8 cellular contexts compared by ENCODE assay signal in the genomic region with DNA sequence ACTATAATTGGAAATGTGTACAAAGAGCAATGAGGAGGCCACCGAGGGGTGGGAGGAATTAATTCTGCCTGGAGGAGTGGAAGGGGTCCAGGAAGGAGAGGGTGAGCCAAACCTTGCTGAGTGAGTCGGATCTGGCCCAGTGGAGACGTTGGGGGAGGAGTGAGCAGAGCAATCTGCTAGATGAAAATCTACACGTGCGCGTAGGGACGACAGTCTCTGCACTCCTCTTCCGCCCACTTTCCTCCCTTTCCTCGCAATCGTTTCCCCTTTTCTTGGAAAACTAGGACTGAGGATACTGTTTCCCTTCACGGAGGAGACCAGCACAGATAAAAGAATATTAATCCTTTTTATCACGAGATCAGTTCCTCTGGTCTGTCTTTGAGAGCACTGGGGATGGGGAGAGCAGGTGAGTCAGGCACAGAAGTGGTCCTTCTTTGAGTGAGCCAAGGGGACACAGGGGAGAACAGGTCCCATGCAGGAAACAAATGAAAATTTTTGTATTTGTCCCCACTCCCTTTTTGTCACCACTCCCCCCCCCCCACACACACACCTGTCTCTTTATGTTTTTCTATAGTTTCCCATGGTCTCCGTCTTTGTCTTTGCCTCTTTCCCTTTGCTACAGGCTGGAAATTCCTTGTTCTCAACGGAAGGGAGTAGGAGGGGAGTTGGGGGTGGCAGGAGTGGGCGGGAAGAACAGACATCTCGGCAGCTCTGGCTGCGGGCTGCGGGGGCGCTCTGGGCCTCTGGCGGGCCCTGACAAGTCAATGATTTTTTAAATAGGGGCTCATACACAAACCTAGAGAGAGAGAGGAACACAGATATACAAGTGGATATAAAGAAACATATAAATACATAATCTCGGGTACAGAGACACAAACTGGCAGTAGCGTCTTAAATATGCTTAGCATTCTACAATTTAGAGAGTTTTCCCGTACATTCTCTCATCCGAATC. TPM values are rescaled to one million over a fixed set of nuclear protein-coding genes. Genes with fewer than 3 reads are reported as not detected.
DNase-seq lines count a peak whose midpoint lies in the region; ATAC-seq and TF ChIP-seq lines count a peak whose summit lies in the region.

No MANE protein-coding gene starts in this region.

- ATAC-seq in CD4-positive, alpha-beta T cell (ENCODE audit: poor library complexity), result no peak
- no peak for ATAC-seq in HG03354 (IDR thresholded peaks at IDR 0.05; ENCODE audit: poor library complexity, severe bottlenecking, unreplicated experiment)

- H3K4me3 Mint-ChIP-seq in CD4-positive, alpha-beta T cell, result peak overlapping the region; percentile 98

- H3K9ac ChIP-seq in iPS-18a (ENCODE audit: low read length), result peak overlapping the region; percentile 92
- H3K9ac ChIP-seq in skeletal muscle satellite cell (ENCODE audit: low read depth, low read length), result peak overlapping the region; percentile 96

- H3K4me2 ChIP-seq in skeletal muscle satellite cell (ENCODE audit: low read length), result peak overlapping the region; percentile 94

- peaks cover 2% of the 10 kb centered on the region for H3K36me3 ChIP-seq in iPS-18a (ENCODE audit: control insufficient read depth, low read depth, low read length)
- peaks cover 13% of the 10 kb centered on the region for H3K36me3 ChIP-seq in skeletal muscle satellite cell (ENCODE audit: insufficient read depth, low read length)

- H3K4me3 ChIP-seq in iPS-18a (ENCODE audit: low read length) (peak overlapping the region; percentile 94), skeletal muscle satellite cell (ENCODE audit: low read length) (peak overlapping the region; percentile 86)

- H3K9me3 ChIP-seq in CD4-positive, alpha-beta T cell (ENCODE audit: control insufficient read depth, low read length), result no peaks in the 10 kb centered on the region
- H3K9me3 ChIP-seq in iPS-18a (ENCODE audit: control insufficient read depth, low read depth, low read length), result no peaks in the 10 kb centered on the region
- no peaks in the 10 kb centered on the region for H3K9me3 ChIP-seq in skeletal muscle satellite cell (replicated peaks; ENCODE audit: low read length)

- DNase-seq in CD4-positive, alpha-beta T cell, result peak in 5 of 10 experiments; percentile 32 to 55 (median 36)
- peak; percentile 48 for DNase-seq in HEK293T (ENCODE audit: extremely low spot score)
- peak; percentile 71 for DNase-seq in SK-N-DZ (ENCODE audit: low spot score)
- DNase-seq in astrocyte of the hippocampus (ENCODE audit: low read depth, low spot score), result peak; percentile 88
- DNase-seq in HPDE6-E6E7 (ENCODE audit: extremely low spot score), result no peak

- peaks cover 49% of the 10 kb centered on the region for H3K4me1 Mint-ChIP-seq in CD4-positive, alpha-beta T cell (ENCODE audit: low read depth)

- H3K36me3 Mint-ChIP-seq in CD4-positive, alpha-beta T cell (ENCODE audit: low read depth), result peaks cover 33% of the 10 kb centered on the region

- peak overlapping the region; percentile 98 for H3K27ac Mint-ChIP-seq in CD4-positive, alpha-beta T cell

- intact Hi-C loops in CD4-positive, alpha-beta T cell (cut with DNase I, micrococcal nuclease), result loop anchor here (2.0 to 10.0 kb wide), 2 partner anchors 17 to 451 kb away; a partner anchor contains a TSS

- POLR2A ChIA-PET in CD4-positive, alpha-beta T cell (lab: Charles Lee), result interaction anchor here (0.6 to 14.4 kb wide), 7 partner anchors 8 to 458 kb away, joined by 3 to 344 read pairs (median 3); a partner anchor contains a TSS
- POLR2A ChIA-PET in HEK293T (lab: Yijun Ruan, JAX), result interaction anchor here (2.1 to 4.9 kb wide), 3 partner anchors 8 to 26 kb away, joined by 6 to 41 read pairs (median 27); a partner anchor contains a TSS

- no peaks in the 10 kb centered on the region for H3K9me3 Mint-ChIP-seq in CD4-positive, alpha-beta T cell

- peak; percentile 24 for TF ChIP-seq CTCF in CD4-positive, alpha-beta T cell (IDR thresholded peaks at IDR 0.05)

- CTCF ChIA-PET in CD4-positive, alpha-beta T cell (lab: Charles Lee), result interaction anchor here (1.0 to 2.0 kb wide), 2 partner anchors 17 to 26 kb away, joined by 5 to 12 read pairs; no protein-coding TSS in a partner anchor
- CTCF ChIA-PET in HEK293T (lab: Yijun Ruan, JAX), result interaction anchor here (0.7 to 2.3 kb wide), 3 partner anchors 25 to 948 kb away, joined by 3 to 12 read pairs (median 3); a partner anchor contains a TSS

- H3K4me1 ChIP-seq in iPS-18a (ENCODE audit: control insufficient read depth, low read depth, low read length), result peaks cover 11% of the 10 kb centered on the region
- peaks cover 26% of the 10 kb centered on the region for H3K4me1 ChIP-seq in skeletal muscle satellite cell (ENCODE audit: control insufficient read depth, insufficient read depth, low read length)

- no peaks in the 10 kb centered on the region for H3K27me3 ChIP-seq in CD4-positive, alpha-beta T cell (ENCODE audit: control insufficient read depth, insufficient read depth, low read length)
- H3K27me3 ChIP-seq in iPS-18a (ENCODE audit: control insufficient read depth, insufficient read depth, low read length) (no peaks in the 10 kb centered on the region), skeletal muscle satellite cell (ENCODE audit: control insufficient read depth, insufficient read depth, low read length) (no peaks in the 10 kb centered on the region)

- peak overlapping the region; percentile 99 for H3K27ac ChIP-seq in CD4-positive, alpha-beta T cell (ENCODE audit: low read depth, low read length)
- peak overlapping the region; percentile 93 for H3K27ac ChIP-seq in iPS-18a (ENCODE audit: low read length)

- H3K27me3 Mint-ChIP-seq in CD4-positive, alpha-beta T cell, result no peaks in the 10 kb centered on the region

TF ChIP-seq in HEK293T, 16 proteins besides CTCF, POLR2A, EP300 and RAD21:
- TF ChIP-seq SUZ12 (IDR thresholded peaks at IDR 0.05) (no peak), FOXA1 (IDR thresholded peaks at IDR 0.05) (no peak), FOXK2 (IDR thresholded peaks at IDR 0.05) (no peak), ZNF384 (IDR thresholded peaks at IDR 0.05) (no peak), CTBP1 (IDR thresholded peaks at IDR 0.05; ENCODE audit: borderline replicate concordance) (no peak), NFRKB (IDR thresholded peaks at IDR 0.05) (no peak), ARNT (IDR thresholded peaks at IDR 0.05) (no peak), HDGF (IDR thresholded peaks at IDR 0.05; ENCODE audit: borderline replicate concordance) (no peak), TARDBP (IDR thresholded peaks at IDR 0.05) (no peak), LEF1 (IDR thresholded peaks at IDR 0.05; ENCODE audit: borderline replicate concordance) (no peak), FOXM1 (IDR thresholded peaks at IDR 0.05; ENCODE audit: borderline replicate concordance) (no peak), ELF4 (IDR thresholded peaks at IDR 0.05) (no peak), L3MBTL2 (conservative IDR thresholded peaks at IDR 0.05) (no peak; the same call in 1 of the 2 replicates), SP1 (IDR thresholded peaks at IDR 0.05) (no peak)
- TF ChIP-seq, protein P1, sequence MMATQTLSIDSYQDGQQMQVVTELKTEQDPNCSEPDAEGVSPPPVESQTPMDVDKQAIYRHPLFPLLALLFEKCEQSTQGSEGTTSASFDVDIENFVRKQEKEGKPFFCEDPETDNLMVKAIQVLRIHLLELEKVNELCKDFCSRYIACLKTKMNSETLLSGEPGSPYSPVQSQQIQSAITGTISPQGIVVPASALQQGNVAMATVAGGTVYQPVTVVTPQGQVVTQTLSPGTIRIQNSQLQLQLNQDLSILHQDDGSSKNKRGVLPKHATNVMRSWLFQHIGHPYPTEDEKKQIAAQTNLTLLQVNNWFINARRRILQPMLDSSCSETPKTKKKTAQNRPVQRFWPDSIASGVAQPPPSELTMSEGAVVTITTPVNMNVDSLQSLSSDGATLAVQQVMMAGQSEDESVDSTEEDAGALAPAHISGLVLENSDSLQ (IDR thresholded peaks at IDR 0.05), result no peak

RNA-seq across cellular contexts. Expression of a gene that starts 2.6 kb away (rescaled TPM):
- total RNA-seq in CD4-positive, alpha-beta T cell, result 1 to 10 TPM; 4.8 to 6.1 TPM
- polyA plus RNA-seq in SK-N-DZ (2014; cell fraction: cytosol; rRNA removed), result 24.6 and 39.9 TPM in 2 replicates
- 33.8 and 35.6 TPM in 2 replicates for polyA plus RNA-seq in SK-N-DZ (2014; cell fraction: nucleus; rRNA removed)
- total RNA-seq in skeletal muscle satellite cell (2012; rRNA removed), result 41.9 and 50.2 TPM in 2 replicates

RNA-seq across cellular contexts. Expression of a gene that starts 7.7 kb away (rescaled TPM):
- total RNA-seq in CD4-positive, alpha-beta T cell, result 1 to 10 TPM; 7.2 to 9.9 TPM
- polyA plus RNA-seq in SK-N-DZ (2014; cell fraction: cytosol; rRNA removed), result 48.5 and 61.1 TPM in 2 replicates
- polyA plus RNA-seq in SK-N-DZ (2014; cell fraction: nucleus; rRNA removed), result 58.2 and 72.1 TPM in 2 replicates
- total RNA-seq in skeletal muscle satellite cell (2012; rRNA removed), result 9.4 and 9.8 TPM in 2 replicates

RNA-seq across cellular contexts. Expression of a gene that starts 24.9 kb away (rescaled TPM):
- 100 to 1,000 TPM; 133 to 144 TPM for total RNA-seq in CD4-positive, alpha-beta T cell
- 37.1 and 42.2 TPM in 2 replicates for polyA plus RNA-seq in SK-N-DZ (2014; cell fraction: cytosol; rRNA removed)
- polyA plus RNA-seq in SK-N-DZ (2014; cell fraction: nucleus; rRNA removed), result 129 TPM in 2 replicates
- 91.5 and 92.8 TPM in 2 replicates for total RNA-seq in skeletal muscle satellite cell (2012; rRNA removed)

RNA-seq across cellular contexts. Expression of a gene that starts 36.3 kb away (rescaled TPM):
- total RNA-seq in CD4-positive, alpha-beta T cell, result 1 to 10 TPM; 1.0 to 1.1 TPM
- not detected in 2 replicates for polyA plus RNA-seq in SK-N-DZ (2014; cell fraction: cytosol; rRNA removed)
- polyA plus RNA-seq in SK-N-DZ (2014; cell fraction: nucleus; rRNA removed), result 0.22 TPM in 1 of 2 replicates, not detected in the other
- under 0.01 TPM in 1 of 2 replicates, not detected in the other for total RNA-seq in skeletal muscle satellite cell (2012; rRNA removed)

RNA-seq across cellular contexts. Expression of a gene that starts 42.0 kb away (rescaled TPM):
- 1 to 10 TPM; 6.6 to 8.5 TPM for total RNA-seq in CD4-positive, alpha-beta T cell
- 6.4 and 7.8 TPM in 2 replicates for polyA plus RNA-seq in SK-N-DZ (2014; cell fraction: cytosol; rRNA removed)
- polyA plus RNA-seq in SK-N-DZ (2014; cell fraction: nucleus; rRNA removed), result 16.5 and 44.9 TPM in 2 replicates
- 237 and 303 TPM in 2 replicates for total RNA-seq in skeletal muscle satellite cell (2012; rRNA removed)
